18 cellular contexts compared by ENCODE assay signal in genomic region chr5:126056362-126056761, GRCh38.
"Had no signal": no experiment of that assay in that cellular context is flagged by ENCODE, and none has a peak within 500 bp of the region (broad histone marks: within the 10 kb centered on the region; RNA-seq: fewer than 3 reads in every experiment).

No MANE protein-coding gene starts in this region.

- H3K4me1 ChIP-seq: right lobe of liver, tibial artery had no signal

- H3K4me1 Mint-ChIP-seq: activated CD4-positive, alpha-beta T cell treated with anti-CD3 and anti-CD28 coated beads, Interleukin-2, amount 10 ng/mL, durations not matched to agents 7 days and 5 days; activated naive CD4-positive, alpha-beta T cell treated with anti-CD3 and anti-CD28 coated beads, Interleukin-2, amount 50 U/mL, for 24 hours; stimulated activated effector memory CD8-positive, alpha-beta T cell treated with anti-CD3 and anti-CD28 coated beads, Interleukin-12 subunit alpha, Interleukin-12 subunit beta, amount 100 ng/mL, for 72 hours; stimulated activated naive CD8-positive, alpha-beta T cell treated with anti-CD3 and anti-CD28 coated beads, Interleukin-15, amount 100 ng/mL, for 72 hours had no signal

- ATAC-seq: body of pancreas; esophagus mucosa; natural killer cell treated with Interleukin-12 subunit alpha and Interleukin-12 subunit beta and Interleukin-15 and Interleukin-18, amount 100 ng/mL, for 72 hours; right lobe of liver; stimulated activated effector memory CD8-positive, alpha-beta T cell treated with anti-CD3 and anti-CD28 coated beads, Interleukin-12 subunit alpha, Interleukin-12 subunit beta, amount 100 ng/mL, for 72 hours; stimulated activated naive CD8-positive, alpha-beta T cell treated with anti-CD3 and anti-CD28 coated beads, Interleukin-15, amount 100 ng/mL, for 72 hours had no signal

- H3K36me3 Mint-ChIP-seq: activated naive CD4-positive, alpha-beta T cell treated with anti-CD3 and anti-CD28 coated beads, Interleukin-2, amount 50 U/mL, for 24 hours; natural killer cell treated with Interleukin-12 subunit alpha and Interleukin-12 subunit beta and Interleukin-15 and Interleukin-18, amount 100 ng/mL, for 72 hours; stimulated activated effector memory CD8-positive, alpha-beta T cell treated with anti-CD3 and anti-CD28 coated beads, Interleukin-12 subunit alpha, Interleukin-12 subunit beta, amount 100 ng/mL, for 72 hours had no signal

- H3K4me3 Mint-ChIP-seq: activated CD4-positive, alpha-beta T cell treated with anti-CD3 and anti-CD28 coated beads, Interleukin-2, amount 10 ng/mL, durations not matched to agents 7 days and 5 days; activated naive CD4-positive, alpha-beta T cell treated with anti-CD3 and anti-CD28 coated beads, Interleukin-2, amount 50 U/mL, for 24 hours; dendritic cell treated with granulocyte-macrophage colony-stimulating factor and Interleukin-4, amounts not matched to agents 40 ng/mL and 50 ng/mL, for 4 days; natural killer cell treated with Interleukin-12 subunit alpha and Interleukin-12 subunit beta and Interleukin-15 and Interleukin-18, amount 100 ng/mL, for 72 hours; stimulated activated effector memory CD8-positive, alpha-beta T cell treated with anti-CD3 and anti-CD28 coated beads, Interleukin-12 subunit alpha, Interleukin-12 subunit beta, amount 100 ng/mL, for 72 hours; stimulated activated naive CD8-positive, alpha-beta T cell treated with anti-CD3 and anti-CD28 coated beads, Interleukin-15, amount 100 ng/mL, for 72 hours had no signal

- H3K9me3 Mint-ChIP-seq: stimulated activated effector memory CD8-positive, alpha-beta T cell treated with anti-CD3 and anti-CD28 coated beads, Interleukin-12 subunit alpha, Interleukin-12 subunit beta, amount 100 ng/mL, for 72 hours had no signal

- H3K27ac ChIP-seq: body of pancreas, right lobe of liver, tibial artery had no signal

- H3K36me3 ChIP-seq: right lobe of liver, tibial artery had no signal

- DNase-seq: activated CD4-positive, alpha-beta T cell treated with anti-CD3 and anti-CD28 coated beads, Interleukin-2, amount 10 ng/mL, durations not matched to agents 7 days and 5 days; activated CD4-positive, CD25-positive, alpha-beta regulatory T cell treated with anti-CD3 and anti-CD28 coated beads, Interleukin-2, amount 50 U/mL, for 72 hours; activated gamma-delta T cell treated with Interleukin-2 at 50 U/mL for 16 hours; activated T-cell treated with anti-CD3 and anti-CD28 coated beads, Interleukin-2, amount 50 U/mL, for 1 hour; anterior cingulate cortex; body of pancreas; effector CD4-positive, alpha-beta T cell; occipital lobe; right lobe of liver; small intestine; stimulated activated CD4-positive, alpha-beta T cell treated with anti-CD3 and anti-CD28 coated beads, Interleukin-2, amount 100 ng/mL, for 24 hours; stimulated activated naive CD8-positive, alpha-beta T cell treated with anti-CD3 and anti-CD28 coated beads, Interleukin-15, amount 100 ng/mL, for 72 hours; tibial artery had no signal

- H3K27me3 Mint-ChIP-seq: activated CD4-positive, alpha-beta T cell treated with anti-CD3 and anti-CD28 coated beads, Interleukin-2, amount 10 ng/mL, durations not matched to agents 7 days and 5 days; activated naive CD4-positive, alpha-beta T cell treated with anti-CD3 and anti-CD28 coated beads, Interleukin-2, amount 50 U/mL, for 24 hours; dendritic cell treated with granulocyte-macrophage colony-stimulating factor and Interleukin-4, amounts not matched to agents 40 ng/mL and 50 ng/mL, for 4 days; natural killer cell treated with Interleukin-12 subunit alpha and Interleukin-12 subunit beta and Interleukin-15 and Interleukin-18, amount 100 ng/mL, for 72 hours; stimulated activated naive CD8-positive, alpha-beta T cell treated with anti-CD3 and anti-CD28 coated beads, Interleukin-15, amount 100 ng/mL, for 72 hours had no signal

- H3K4me3 ChIP-seq: body of pancreas, right lobe of liver, tibial artery had no signal

- H3K27ac Mint-ChIP-seq: activated CD4-positive, alpha-beta T cell treated with anti-CD3 and anti-CD28 coated beads, Interleukin-2, amount 10 ng/mL, durations not matched to agents 7 days and 5 days; activated naive CD4-positive, alpha-beta T cell treated with anti-CD3 and anti-CD28 coated beads, Interleukin-2, amount 50 U/mL, for 24 hours; dendritic cell treated with granulocyte-macrophage colony-stimulating factor and Interleukin-4, amounts not matched to agents 40 ng/mL and 50 ng/mL, for 4 days; natural killer cell treated with Interleukin-12 subunit alpha and Interleukin-12 subunit beta and Interleukin-15 and Interleukin-18, amount 100 ng/mL, for 72 hours; stimulated activated effector memory CD8-positive, alpha-beta T cell treated with anti-CD3 and anti-CD28 coated beads, Interleukin-12 subunit alpha, Interleukin-12 subunit beta, amount 100 ng/mL, for 72 hours had no signal

- H3K27me3 ChIP-seq: body of pancreas, right lobe of liver, tibial artery had no signal

- H3K9me3 ChIP-seq: body of pancreas, tibial artery had no signal
